8 cellular contexts compared by ENCODE assay signal in genomic region chr16:69186642-69187386, GRCh38. TPM values are rescaled to one million over a fixed set of nuclear protein-coding genes. Genes with fewer than 3 reads are reported as not detected.
DNase-seq lines count a peak whose midpoint lies in the region; ATAC-seq, FAIRE-seq and TF ChIP-seq lines count a peak whose summit lies in the region.

SNTB2 (plus strand) TSS chr16:69187164; CDS start chr16:69187167, 3 bp downstream.

- ATAC-seq in A549 (peak; percentile 92 to 95), GM18520 (IDR thresholded peaks at IDR 0.05; ENCODE audit: unreplicated experiment) (peak; percentile 77), HG03060 (IDR thresholded peaks at IDR 0.05; ENCODE audit: low read depth, unreplicated experiment) (peak; percentile 79)

- peak; percentile 93 for TF ChIP-seq POLR2A in A549 (IDR thresholded peaks at IDR 0.05; ENCODE audit: low read length)

- H3K4me3 ChIP-seq in A549: peak within 1 kb of the TSS; percentile 74
- H3K4me3 ChIP-seq in WI38 (ENCODE audit: low read depth, low read length): peak within 1 kb of the TSS; percentile 72
- H3K4me3 ChIP-seq in cardiac fibroblast (replicated peaks in 1 of 2; ENCODE audit: low read depth in 2 of 2, low read length in 2 of 2): peak within 1 kb of the TSS; percentile 73 to 82

- peaks cover 34% of the 10 kb centered on the region for H3K4me1 ChIP-seq in A549

- 5% methylated on average over 33 of the region's 59 CpGs for WGBS in A549 (ENCODE audit: missing lambda C conversion rate)

- CTCF ChIA-PET in A549 (lab: Yijun Ruan, JAX): interaction anchor here (0.7 to 4.6 kb wide), 8 partner anchors 13 to 339 kb away, joined by 3 to 32 read pairs (median 4); no protein-coding TSS in a partner anchor

- TF ChIP-seq RAD21 in A549 (conservative IDR thresholded peaks at IDR 0.05 in 1 of 2, IDR thresholded peaks at IDR 0.05 in 1 of 2): no peak

- TF ChIP-seq CTCF in A549 (IDR thresholded peaks at IDR 0.05): no peak
- no peak for TF ChIP-seq CTCF in WI38 (IDR thresholded peaks at IDR 0.05; ENCODE audit: low read depth, low read length)
- no peak for TF ChIP-seq CTCF in cardiac fibroblast (IDR thresholded peaks at IDR 0.05; ENCODE audit: low read depth, low read length)

- DNase-seq in A549 (ENCODE audit: low read depth in 1 of 2, low spot score in 1 of 2) (peak; percentile 87 to 90), NCI-H2171 treated with DMSO at 0.1 percent for 48 hours (lab: John Stamatoyannopoulos, UW) (peak; percentile 83), cardiac fibroblast (ENCODE audit: low read depth in 2 of 2) (peak; percentile 85 to 89), iPS-NIHi7 (ENCODE audit: extremely low spot score) (peak; percentile 99), smooth muscle cell of the brain vasculature (ENCODE audit: low read depth, low spot score) (peak; percentile 82)

- peak within 1 kb of the TSS; percentile 81 for H3K4me2 ChIP-seq in A549

- no peak for TF ChIP-seq EP300 in A549 (IDR thresholded peaks at IDR 0.05)

- no peak for FAIRE-seq in A549 (lab: Jason Lieb, UNC)

- H3K9me3 ChIP-seq in A549: no peaks in the 10 kb centered on the region

- peak within 1 kb of the TSS; percentile 86 to 97 for H3K27ac ChIP-seq in A549

- POLR2A ChIA-PET in A549 (lab: Yijun Ruan, JAX): interaction anchor here (0.5 to 1.5 kb wide), 9 partner anchors 8 to 146 kb away, joined by 3 to 5 read pairs (median 4); no protein-coding TSS in a partner anchor

TF ChIP-seq in A549, 52 proteins besides CTCF, POLR2A, EP300 and RAD21:
- TF ChIP-seq BCL3 (IDR thresholded peaks at IDR 0.05) (peak; percentile 83; the same call in 1 of the 3 replicates), RCOR1 (IDR thresholded peaks at IDR 0.05; ENCODE audit: low read depth, low read length) (no peak), FOXS1 (CRISPR knock-in tag; IDR thresholded peaks at IDR 0.05) (no peak), CHD4 (IDR thresholded peaks at IDR 0.05; ENCODE audit: borderline replicate concordance) (no peak), PHF8 (IDR thresholded peaks at IDR 0.05; ENCODE audit: borderline replicate concordance, low read depth) (no peak), EHF (CRISPR knock-in tag; IDR thresholded peaks at IDR 0.05) (no peak), JUN (IDR thresholded peaks at IDR 0.05) (peak; percentile 63 to 69; a peak in 3 of 5 replicates), MAZ (IDR thresholded peaks at IDR 0.05; ENCODE audit: borderline replicate concordance, low read depth, low read length) (0 out of 2 replicates have a peak, but pooled peaks have one; percentile 72), SMC3 (IDR thresholded peaks at IDR 0.05) (0 out of 3 replicates have a peak, but pooled peaks have one; percentile 7), POLR2AphosphoS2 (conservative IDR thresholded peaks at IDR 0.05; ENCODE audit: low read length) (no peak), E2F6 (IDR thresholded peaks at IDR 0.05; ENCODE audit: borderline replicate concordance, low read depth) (peak; percentile 62; the same call in 1 of the 2 replicates), HOXB5 (CRISPR knock-in tag; IDR thresholded peaks at IDR 0.05) (peak; percentile 67; the same call in 1 of the 2 replicates), CBX8 (IDR thresholded peaks at IDR 0.05) (no peak)
- TF ChIP-seq, protein P1, sequence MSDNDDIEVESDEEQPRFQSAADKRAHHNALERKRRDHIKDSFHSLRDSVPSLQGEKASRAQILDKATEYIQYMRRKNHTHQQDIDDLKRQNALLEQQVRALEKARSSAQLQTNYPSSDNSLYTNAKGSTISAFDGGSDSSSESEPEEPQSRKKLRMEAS (IDR thresholded peaks at IDR 0.05): peak; percentile 59

RNA-seq across cellular contexts. Expression of gene SNTB2, which starts in this region (rescaled TPM):
- polyA plus RNA-seq in A549 (2011; rRNA removed) (19.2 and 20.8 TPM in 2 replicates), A549 (2017; fragmentation: RNase III; extraction: RNeasy Plus Mini Kit Qiagen cat#74134 plus additional on column Dnase treatment) (7.4 to 8.4 TPM (median 7.8 TPM) in 3 replicates)
- polyA plus RNA-seq in A549 (2012; cell fraction: cytosol; rRNA removed): 6.5 and 8.9 TPM in 2 replicates
- polyA plus RNA-seq in A549 (2012; cell fraction: nucleus; rRNA removed): 5.0 and 8.9 TPM in 2 replicates
- polyA minus RNA-seq in A549 (2011; rRNA and poly(A)+ RNA removed): 48.7 and 52.1 TPM in 2 replicates

Comparison
In these comparisons a context has a peak if more than half of its experiments do, and no peak if none do; other contexts are left out.
1. Peak in every context shown above with its lines: DNase-seq, ATAC-seq, H3K4me3 ChIP-seq and H3K27ac ChIP-seq.